In genomic region chr21:46322351-46323226, GRCh38 we compare ENCODE assay signal across 8 cellular contexts. TPM values are rescaled to one million over a fixed set of nuclear protein-coding genes. Genes with fewer than 3 reads are reported as not detected.
DNase-seq lines count a peak whose midpoint lies in the region; ATAC-seq and TF ChIP-seq lines count a peak whose summit lies in the region.

No MANE protein-coding gene starts in this region.

- DNase-seq in NCI-H1417 (lab: John Stamatoyannopoulos, UW) = peak; percentile 14 to 69 (median 54)
- DNase-seq in NCI-H1417 treated with DMSO at 0.1 percent for 48 hours (lab: John Stamatoyannopoulos, UW) = no peak
- DNase-seq in colonic mucosa = peak; percentile 35
- DNase-seq in mucosa of descending colon = peak; percentile 27 to 59 (median 56)
- DNase-seq in GDM1 (lab: John Stamatoyannopoulos, UW) = no peak

- intact Hi-C loops in colonic mucosa (cut with DNase I) = loop anchor here (5.0 to 10.0 kb wide), 2 partner anchors 35 to 98 kb away; partner anchors contain the start of genes LSS, MCM3AP and YBEY
- intact Hi-C loops in mucosa of descending colon (cut with DNase I, micrococcal nuclease) = no loop called here

- H3K4me2 ChIP-seq in OCI-LY3 (ENCODE audit: low read length) = peak overlapping the region; percentile 90

- no peaks in the 10 kb centered on the region for H3K27me3 ChIP-seq in OCI-LY3 (ENCODE audit: low read depth, low read length)
- no peaks in the 10 kb centered on the region for H3K27me3 ChIP-seq in colonic mucosa

- H3K4me1 ChIP-seq in OCI-LY3 (ENCODE audit: low read length) (peaks cover 21% of the 10 kb centered on the region), colonic mucosa (no peaks in the 10 kb centered on the region), mucosa of descending colon (ENCODE audit: low read depth) (peaks cover 26% of the 10 kb centered on the region)

- H3K79me2 ChIP-seq in OCI-LY3 (ENCODE audit: low read length) = peaks cover 54% of the 10 kb centered on the region

- H2AFZ ChIP-seq in OCI-LY3 (ENCODE audit: low read depth, low read length) = no peak overlapping the region

- no peak for TF ChIP-seq CTCF in OCI-LY3 (IDR thresholded peaks at IDR 0.05; ENCODE audit: low read depth, low read length)
- no peak for TF ChIP-seq CTCF in colonic mucosa (IDR thresholded peaks at IDR 0.05)
- TF ChIP-seq CTCF in mucosa of descending colon (IDR thresholded peaks at IDR 0.05) = no peak

- H4K20me1 ChIP-seq in OCI-LY3 (ENCODE audit: insufficient read depth, low read length) = 0 out of 2 replicates have a peak, but pooled peaks cover 4% of the 10 kb centered on the region

- H3K27ac ChIP-seq in OCI-LY3 (ENCODE audit: low read length) (no peak overlapping the region; the same call in 1 of the 2 replicates), colonic mucosa (no peak overlapping the region)

- no peak for ATAC-seq in mucosa of descending colon
- ATAC-seq in GM19467 (IDR thresholded peaks at IDR 0.05; ENCODE audit: unreplicated experiment) = no peak
- no peak for ATAC-seq in GM19035 (IDR thresholded peaks at IDR 0.05; ENCODE audit: unreplicated experiment)

- peak overlapping the region; percentile 95 for H3K4me3 ChIP-seq in OCI-LY3 (ENCODE audit: low read length)
- H3K4me3 ChIP-seq in colonic mucosa = peak overlapping the region; percentile 74
- H3K4me3 ChIP-seq in mucosa of descending colon = peak overlapping the region; percentile 88

- no peaks in the 10 kb centered on the region for H3K9me3 ChIP-seq in OCI-LY3 (ENCODE audit: insufficient read depth, low read length)
- H3K9me3 ChIP-seq in colonic mucosa = no peaks in the 10 kb centered on the region
- H3K9me3 ChIP-seq in mucosa of descending colon = no peaks in the 10 kb centered on the region

- H3K36me3 ChIP-seq in OCI-LY3 (replicated peaks; ENCODE audit: low read depth, low read length) (peaks cover 24% of the 10 kb centered on the region), colonic mucosa (no peaks in the 10 kb centered on the region), mucosa of descending colon (ENCODE audit: low read depth) (no peaks in the 10 kb centered on the region)

- H3K9ac ChIP-seq in OCI-LY3 (ENCODE audit: low read length) (peak overlapping the region; percentile 81), colonic mucosa (ENCODE audit: low read depth in 2 of 2, low read length in 2 of 2) (peak overlapping the region; percentile 66 to 77)

RNA-seq across cellular contexts. Expression of gene C21orf58, which starts 1.1 kb away (rescaled TPM):
- total RNA-seq in colonic mucosa (10 to 100 TPM in 1 of 2 donors, 1 to 10 TPM in 1; 5.5 to 25.7 TPM), mucosa of descending colon (10 to 100 TPM in 1 of 3 donors, 1 to 10 TPM in 2; 5.5 to 11.9 (median 5.6) TPM)

RNA-seq across cellular contexts. Expression of gene PCNT, which starts 1.4 kb away (rescaled TPM):
- total RNA-seq in colonic mucosa = 10 to 100 TPM; 15.1 to 32.5 TPM
- 10 to 100 TPM; 20.4 to 36.9 (median 26.1) TPM for total RNA-seq in mucosa of descending colon

RNA-seq across cellular contexts. Expression of gene YBEY, which starts 36.4 kb away (rescaled TPM):
- total RNA-seq in colonic mucosa = 10 to 100 TPM in 1 of 2 donors, 1 to 10 TPM in 1; 8.0 to 12.4 TPM
- total RNA-seq in mucosa of descending colon = 10 to 100 TPM; 10.5 to 20.8 (median 17.1) TPM

RNA-seq across cellular contexts. Expression of gene MCM3AP, which starts 37.2 kb away (rescaled TPM):
- 100 to 1,000 TPM in 1 of 2 donors, 10 to 100 TPM in 1; 68.4 to 112 TPM for total RNA-seq in colonic mucosa
- total RNA-seq in mucosa of descending colon = 100 to 1,000 TPM in 1 of 3 donors, 10 to 100 TPM in 2; 90.9 to 109 (median 98.1) TPM

Comparison
In these comparisons a context has a peak if more than half of its experiments do, and no peak if none do; other contexts are left out.
1. DNase-seq: peak in NCI-H1417 (3 of 3), colonic mucosa (single experiment) and mucosa of descending colon (3 of 3); none in NCI-H1417 treated with DMSO at 0.1 percent for 48 hours (single experiment) and GDM1 (single experiment).
2. Peak in every context shown above with its lines, with median percentiles within 50 percentile points of each other: H3K4me3 ChIP-seq.